8 cellular contexts compared by ENCODE assay signal in the genomic region with DNA sequence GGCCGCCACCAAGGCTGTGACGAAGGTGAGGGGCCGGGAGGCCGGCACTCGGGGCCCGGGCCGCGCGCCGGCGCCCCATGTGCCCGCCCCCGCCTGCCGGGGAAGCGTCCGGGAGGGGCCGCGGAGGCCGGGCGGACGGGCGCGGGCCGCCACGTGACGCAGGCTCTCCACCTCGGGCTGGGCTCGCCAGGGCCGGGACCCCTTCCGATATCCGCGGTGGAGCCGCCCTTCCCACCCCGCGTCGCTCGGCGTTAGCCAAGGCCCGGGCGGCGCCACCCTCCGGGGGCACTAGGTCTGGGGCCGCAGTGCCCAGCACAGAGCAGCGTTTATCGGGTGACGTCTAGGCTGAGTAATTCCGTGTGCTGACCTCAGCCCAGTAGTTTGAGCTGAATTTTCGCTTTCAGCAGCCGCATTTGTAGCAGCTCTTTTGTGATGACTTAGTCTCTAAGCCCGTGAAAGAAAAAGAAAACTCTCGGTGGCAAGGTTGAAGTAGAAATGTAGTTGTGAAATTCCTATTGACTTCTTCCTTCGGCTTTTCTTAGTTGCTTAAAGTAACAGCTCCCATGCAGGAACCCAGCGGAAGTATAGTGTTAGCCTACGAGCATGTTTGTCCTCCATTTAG. TPM values are rescaled to one million over a fixed set of nuclear protein-coding genes. Genes with fewer than 3 reads are reported as not detected.
DNase-seq lines count a peak whose midpoint lies in the region; ATAC-seq and TF ChIP-seq lines count a peak whose summit lies in the region.

No MANE protein-coding gene starts in this region.

- H3K27ac ChIP-seq in breast epithelium, result peak overlapping the region; percentile 97 to 99

- peak overlapping the region; percentile 56 to 91 (median 84) for H3K4me3 ChIP-seq in breast epithelium

- TF ChIP-seq POLR2A in breast epithelium (IDR thresholded peaks at IDR 0.05), result no peak

- CTCF ChIA-PET in T-cell (lab: Charles Lee), result interaction anchor here (0.8 to 0.9 kb wide), 3 partner anchors 84 to 848 kb away, joined by 3 read pairs; no protein-coding TSS in a partner anchor

- peaks cover 0 to 16% of the 10 kb centered on the region in 2 donors for H3K4me1 ChIP-seq in breast epithelium

- peak overlapping the region; percentile 90 to 91 for H3K27ac Mint-ChIP-seq in T-cell

- intact Hi-C loops in breast epithelium (cut with DNase I; ENCODE audit: low total_unique reads), result no loop called here

- no peaks in the 10 kb centered on the region for H3K36me3 ChIP-seq in breast epithelium

- H3K27me3 ChIP-seq in breast epithelium, result no peaks in the 10 kb centered on the region

- peak overlapping the region; percentile 91 to 93 (median 92) for H3K4me3 Mint-ChIP-seq in T-cell

- no peaks in the 10 kb centered on the region for H3K9me3 Mint-ChIP-seq in T-cell

- no peaks in the 10 kb centered on the region for H3K27me3 Mint-ChIP-seq in T-cell

- peaks cover 62 to 71% (median 66%) of the 10 kb centered on the region in 3 donors for H3K4me1 Mint-ChIP-seq in T-cell

- POLR2A ChIA-PET in T-cell (lab: Charles Lee), result interaction anchor here in 1 of 2 donors (0.5 to 1.7 kb wide), 4 partner anchors 8 to 88 kb away, joined by 3 to 5 read pairs (median 4); partner anchors contain the start of gene TOPBP1

- peaks cover 37% of the 10 kb centered on the region for H3K36me3 Mint-ChIP-seq in T-cell

- no peak for TF ChIP-seq CTCF in breast epithelium (IDR thresholded peaks at IDR 0.05)

- H3K9me3 ChIP-seq in breast epithelium, result no peaks in the 10 kb centered on the region

- DNase-seq in T-cell, result peak; percentile 15 to 69 (median 46)
- DNase-seq in breast epithelium (ENCODE audit: low spot score in 2 of 2), result peak; percentile 48 to 63
- peak; percentile 80 for DNase-seq in islet precursor cell
- peak; percentile 29 to 31 for DNase-seq in stimulated activated CD4-positive, alpha-beta T cell treated with anti-CD3 and anti-CD28 coated beads, Interleukin-1b, Interleukin-23, amount 100 ng/mL, for 1 hour (ENCODE audit: low read depth in 2 of 2)
- no peak for DNase-seq in NCI-H128 (lab: John Stamatoyannopoulos, UW; ENCODE audit: unreplicated experiment)
- no peak for DNase-seq in DMS79 (lab: John Stamatoyannopoulos, UW)

- ATAC-seq in GM18520 (IDR thresholded peaks at IDR 0.05; ENCODE audit: unreplicated experiment) (peak; percentile 34), HG03039 (IDR thresholded peaks at IDR 0.05; ENCODE audit: unreplicated experiment) (peak; percentile 27), T-cell (replicated peaks in 1 of 4) (peak; percentile 5 to 26 (median 16))

RNA-seq across cellular contexts. Expression of gene CDV3, which starts 0.9 kb away (rescaled TPM):
- total RNA-seq in T-cell (100 to 1,000 TPM; 179 to 204 (median 192) TPM), breast epithelium (100 to 1,000 TPM; 119 to 188 (median 141) TPM)

Comparison
In these comparisons a context has a peak if more than half of its experiments do, and no peak if none do; other contexts are left out.
1. DNase-seq: peak in T-cell (34 of 34), breast epithelium (2 of 2), islet precursor cell (single experiment) and stimulated activated CD4-positive, alpha-beta T cell treated with anti-CD3 and anti-CD28 coated beads, Interleukin-1b, Interleukin-23, amount 100 ng/mL, for 1 hour (2 of 2); none in NCI-H128 (single experiment) and DMS79 (single experiment).
2. Peak in every context shown above with its lines, with median percentiles within 50 percentile points of each other: ATAC-seq.